Comparison of ENCODE assay signal across 22 cellular contexts in the genomic region with DNA sequence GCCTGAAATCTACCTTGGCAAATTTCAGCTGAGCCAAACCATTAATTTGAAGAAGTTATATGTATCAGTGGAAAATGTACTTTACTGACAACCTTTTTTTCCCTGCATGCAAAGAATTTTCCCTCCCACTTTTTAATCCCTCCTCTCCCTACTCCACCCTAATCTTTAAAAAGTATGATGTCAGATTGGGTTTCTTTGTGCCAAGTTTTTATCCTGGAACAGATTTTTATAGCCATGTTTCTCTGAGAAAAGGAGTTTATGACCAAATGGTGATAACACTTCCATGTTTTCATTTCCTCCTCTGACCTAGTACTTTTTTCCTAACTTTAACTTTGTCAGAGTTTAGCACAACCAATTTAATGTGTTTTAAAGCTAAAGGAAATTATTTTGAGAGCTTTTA.
DNase-seq lines count a peak whose midpoint lies in the region; FAIRE-seq and TF ChIP-seq lines count a peak whose summit lies in the region.
"Had no signal": no experiment of that assay in that cellular context is flagged by ENCODE, and none has a peak within 500 bp of the region (broad histone marks: within the 10 kb centered on the region; RNA-seq: fewer than 3 reads in every experiment).

No MANE protein-coding gene starts in this region.

- H2BK12ac ChIP-seq in H9 (ENCODE audit: insufficient read length, low read depth, low read length) = no peak overlapping the region

- H2AFZ ChIP-seq in H9 (ENCODE audit: low read length) = no peak overlapping the region

- H3K56ac ChIP-seq in H9 (ENCODE audit: insufficient read length, low read depth, low read length) = no peak overlapping the region

- H3K27me3 Mint-ChIP-seq in nephron (ENCODE audit: low read depth) (no peaks in the 10 kb centered on the region), H9 (ENCODE audit: low read depth) (no peaks in the 10 kb centered on the region)
- H3K27me3 Mint-ChIP-seq: CD8-positive, alpha-beta memory T cell had no signal

- no peak overlapping the region for H2AK5ac ChIP-seq in H9 (ENCODE audit: insufficient read length, low read length)

- H3K9me3 Mint-ChIP-seq in nephron = peaks cover 3% of the 10 kb centered on the region
- no peaks in the 10 kb centered on the region for H3K9me3 Mint-ChIP-seq in H9
- H3K9me3 Mint-ChIP-seq: activated T-cell treated with anti-CD3 and anti-CD28 coated beads, Interleukin-2, amount 50 U/mL, for 4 hours; CD8-positive, alpha-beta memory T cell; endodermal cell had no signal

- no peaks in the 10 kb centered on the region for H3K79me2 ChIP-seq in H9 (ENCODE audit: insufficient read depth, low read length)

- no peak overlapping the region for H3K23ac ChIP-seq in H9 (ENCODE audit: insufficient read length, low read depth, low read length)

- H2BK120ac ChIP-seq in H9 (ENCODE audit: low read depth, low read length, poor library complexity, severe bottlenecking) = no peak overlapping the region

- H3K9me3 ChIP-seq in A673 (ENCODE audit: low read depth, low read length, poor library complexity, severe bottlenecking) (no peaks in the 10 kb centered on the region), H9 (ENCODE audit: control insufficient read depth, low read depth, low read length) (no peaks in the 10 kb centered on the region)
- H3K9me3 ChIP-seq: ascending aorta, suprapubic skin had no signal

- intact Hi-C loops in A673 (cut with micrococcal nuclease; ENCODE audit: unreplicated experiment) = no loop called here

- no peak overlapping the region for H3K27ac ChIP-seq in A673 (ENCODE audit: low read depth, low read length, poor library complexity, severe bottlenecking)
- H3K27ac ChIP-seq in H9 (ENCODE audit: insufficient read length, low read depth, low read length) = no peak overlapping the region
- H3K27ac ChIP-seq: suprapubic skin had no signal

- CTCF ChIA-PET in A673 (lab: Charles Lee) = no interaction called here

- no peak overlapping the region for H3K4me2 ChIP-seq in H9 (ENCODE audit: insufficient read depth, insufficient read length, low read length)

- DNase-seq in A673 (ENCODE audit: low spot score) (peak; percentile 25), LHCN-M2 (ENCODE audit: low read depth) (peak; percentile 38), NCI-H2227 (lab: John Stamatoyannopoulos, UW; ENCODE audit: unreplicated experiment) (no peak), H9 (no peak)
- DNase-seq in effector CD4-positive, alpha-beta T cell = no peak
- no peak for DNase-seq in stimulated activated CD4-positive, alpha-beta T cell treated with anti-CD3 and anti-CD28 coated beads, Interleukin-1b, Interleukin-23, amount 100 ng/mL, for 48 hours
- DNase-seq: activated CD8-positive, alpha-beta T cell treated with anti-CD3 and anti-CD28 coated beads, Interleukin-2, amount 10 ng/mL, durations not matched to agents 7 days and 5 days; activated naive CD4-positive, alpha-beta T cell treated with anti-CD3 and anti-CD28 coated beads, Interleukin-2, amount 50 U/mL, for 16 hours; activated T-cell treated with anti-CD3 and anti-CD28 coated beads, Interleukin-2, amount 50 U/mL, for 4 hours; CD8-positive, alpha-beta memory T cell; DMS53; endodermal cell; foreskin melanocyte; islet precursor cell; Karpas-422; mammary epithelial cell; NCI-H1436; NCI-H524 treated with DMSO at 0.1 percent for 48 hours had no signal

- TF ChIP-seq CTCF in A673 (conservative IDR thresholded peaks at IDR 0.05; ENCODE audit: low read depth, low read length) = no peak
- no peak for TF ChIP-seq CTCF in nephron (IDR thresholded peaks at IDR 0.05; ENCODE audit: unreplicated experiment in 3 of 3)
- TF ChIP-seq CTCF in H9 (conservative IDR thresholded peaks at IDR 0.05) = no peak

- no TSS peak for BruUV-seq in A673 (replicated peaks; lab: Mats Ljungman, UMichigan)

- H2BK5ac ChIP-seq in H9 (ENCODE audit: insufficient read length, low read length) = no peak overlapping the region

- H3K4ac ChIP-seq in H9 (ENCODE audit: low read depth, low read length) = no peak overlapping the region

- no peak overlapping the region for H4K5ac ChIP-seq in H9 (ENCODE audit: insufficient read length, low read depth, low read length)

- H3K27me3 ChIP-seq in A673 (replicated peaks; ENCODE audit: insufficient read depth, low read depth, low read length, poor library complexity) = no peaks in the 10 kb centered on the region
- no peaks in the 10 kb centered on the region for H3K27me3 ChIP-seq in H9 (ENCODE audit: insufficient read depth, low read length)
- H3K27me3 ChIP-seq: ascending aorta, suprapubic skin had no signal

- POLR2A ChIA-PET in A673 (lab: Charles Lee; ENCODE audit: low non-redundant PET) = interaction anchor here (0.5 kb wide), 1 partner anchor 21 kb away, joined by 3 read pairs; no protein-coding TSS in a partner anchor

- peaks cover 34% of the 10 kb centered on the region for H3K4me1 Mint-ChIP-seq in nephron
- H3K4me1 Mint-ChIP-seq in H9 = no peaks in the 10 kb centered on the region
- H3K4me1 Mint-ChIP-seq: endodermal cell had no signal

- H3K36me3 Mint-ChIP-seq in nephron (ENCODE audit: low read depth) = peaks cover 4% of the 10 kb centered on the region
- no peaks in the 10 kb centered on the region for H3K36me3 Mint-ChIP-seq in H9 (ENCODE audit: insufficient read depth in 1 of 3, low read depth in 3 of 3)

- no peak overlapping the region for H2BK20ac ChIP-seq in H9 (ENCODE audit: low read depth, low read length, poor library complexity, severe bottlenecking)

- H2BK15ac ChIP-seq in H9 (ENCODE audit: low read depth, low read length) = no peak overlapping the region

- H3K4me1 ChIP-seq in A673 (ENCODE audit: insufficient read depth, low read length, poor library complexity, severe bottlenecking) (peaks cover 8% of the 10 kb centered on the region), H9 (ENCODE audit: insufficient read depth, low read length) (no peaks in the 10 kb centered on the region)

- H3K79me1 ChIP-seq in H9 (ENCODE audit: insufficient read depth, low read depth, low read length, poor library complexity, severe bottlenecking) = no peaks in the 10 kb centered on the region

- no peak overlapping the region for H3K18ac ChIP-seq in H9 (ENCODE audit: insufficient read length, low read depth, low read length)

- H3K27ac Mint-ChIP-seq in nephron (peak overlapping the region in 2 of 3 experiments; percentile 38 to 79), H9 (no peak overlapping the region)
- H3K27ac Mint-ChIP-seq: activated CD8-positive, alpha-beta T cell treated with anti-CD3 and anti-CD28 coated beads, Interleukin-2, amount 10 ng/mL, durations not matched to agents 7 days and 5 days; CD8-positive, alpha-beta memory T cell; endodermal cell had no signal

- no peak overlapping the region for H3K4me3 ChIP-seq in A673 (ENCODE audit: low read depth, low read length, poor library complexity, severe bottlenecking)
- H3K4me3 ChIP-seq: ascending aorta, suprapubic skin had no signal

- H3K4me3 Mint-ChIP-seq in nephron (no peak overlapping the region), H9 (no peak overlapping the region)
- H3K4me3 Mint-ChIP-seq: activated CD8-positive, alpha-beta T cell treated with anti-CD3 and anti-CD28 coated beads, Interleukin-2, amount 10 ng/mL, durations not matched to agents 7 days and 5 days; activated T-cell treated with anti-CD3 and anti-CD28 coated beads, Interleukin-2, amount 50 U/mL, for 4 hours; CD8-positive, alpha-beta memory T cell; endodermal cell had no signal

- H4K8ac ChIP-seq in H9 (replicated peaks; ENCODE audit: insufficient read length, low read depth, low read length) = no peak overlapping the region

- no peaks in the 10 kb centered on the region for H3K23me2 ChIP-seq in H9 (ENCODE audit: insufficient read length, low read depth, low read length, poor library complexity, severe bottlenecking)

- H3T11ph ChIP-seq in H9 (ENCODE audit: low read length) = no peak overlapping the region

- no peak overlapping the region for H3K14ac ChIP-seq in H9 (ENCODE audit: insufficient read depth, low read length)

- no peak overlapping the region for H3K9ac ChIP-seq in H9 (ENCODE audit: extremely low read depth, insufficient read length, low read length)

- no peak overlapping the region for H4K91ac ChIP-seq in H9 (ENCODE audit: insufficient read length, low read depth, low read length)

- FAIRE-seq in endometrium (lab: Jason Lieb, UNC) = peak; percentile 99

- no peaks in the 10 kb centered on the region for H3K36me3 ChIP-seq in A673 (ENCODE audit: insufficient read depth, low read length, poor library complexity, severe bottlenecking)
- H3K36me3 ChIP-seq: ascending aorta, suprapubic skin had no signal

- H4K20me1 ChIP-seq in H9 (ENCODE audit: control insufficient read depth, insufficient read depth, insufficient read length) = no peaks in the 10 kb centered on the region

Comparison
In these comparisons a context has a peak if more than half of its experiments do, and no peak if none do; other contexts are left out.
1. DNase-seq: peak in A673 (single experiment) and LHCN-M2 (single experiment); none in NCI-H2227 (single experiment), effector CD4-positive, alpha-beta T cell (single experiment), H9 (single experiment) and stimulated activated CD4-positive, alpha-beta T cell treated with anti-CD3 and anti-CD28 coated beads, Interleukin-1b, Interleukin-23, amount 100 ng/mL, for 48 hours (single experiment).
2. H3K27ac Mint-ChIP-seq: peak in nephron (2 of 3); none in H9 (0 of 3).